ENCODE assay signal across 10 cellular contexts in genomic region chr7:99409814-99410213, GRCh38. TPM values are rescaled to one million over a fixed set of nuclear protein-coding genes. Genes with fewer than 3 reads are reported as not detected.
DNase-seq lines count a peak whose midpoint lies in the region; ATAC-seq, FAIRE-seq and TF ChIP-seq lines count a peak whose summit lies in the region.
"Had no signal": no experiment of that assay in that cellular context is flagged by ENCODE, and none has a peak within 500 bp of the region (broad histone marks: within the 10 kb centered on the region; RNA-seq: fewer than 3 reads in every experiment).

No MANE protein-coding gene starts in this region.

- peak overlapping the region; percentile 93 for H3K27ac Mint-ChIP-seq in activated naive CD4-positive, alpha-beta T cell treated with anti-CD3 and anti-CD28 coated beads, Interleukin-2, amount 50 U/mL, for 24 hours
- H3K27ac Mint-ChIP-seq in activated naive CD8-positive, alpha-beta T cell treated with anti-CD3 and anti-CD28 coated beads, Interleukin-2, amount 50 U/mL, for 24 hours: peak overlapping the region; percentile 94
- peak overlapping the region; percentile 98 for H3K27ac Mint-ChIP-seq in type B pancreatic cell

- H2AFZ ChIP-seq in HepG2 (ENCODE audit: low read length): no peak overlapping the region

- H3K27ac ChIP-seq in HepG2 (ENCODE audit: extremely low read length, insufficient read depth, low read length): peak overlapping the region; percentile 98

- no peak for ATAC-seq in activated naive CD8-positive, alpha-beta T cell treated with anti-CD3 and anti-CD28 coated beads, Interleukin-2, amount 50 U/mL, for 24 hours
- ATAC-seq in HepG2: no peak
- ATAC-seq in GM21360 (IDR thresholded peaks at IDR 0.05; ENCODE audit: unreplicated experiment): no peak

- no peak for TF ChIP-seq RAD21 in HepG2 (CRISPR knock-in tag; IDR thresholded peaks at IDR 0.05)

- no peaks in the 10 kb centered on the region for H3K27me3 Mint-ChIP-seq in activated naive CD4-positive, alpha-beta T cell treated with anti-CD3 and anti-CD28 coated beads, Interleukin-2, amount 50 U/mL, for 24 hours
- no peaks in the 10 kb centered on the region for H3K27me3 Mint-ChIP-seq in activated naive CD8-positive, alpha-beta T cell treated with anti-CD3 and anti-CD28 coated beads, Interleukin-2, amount 50 U/mL, for 24 hours
- H3K27me3 Mint-ChIP-seq in type B pancreatic cell: no peaks in the 10 kb centered on the region

- H3K4me2 ChIP-seq in HepG2 (ENCODE audit: low read depth, low read length): peak overlapping the region; percentile 84

- H3K4me1 ChIP-seq in HepG2 (ENCODE audit: insufficient read depth, low read length): peaks cover 41% of the 10 kb centered on the region

- in situ Hi-C loops in HepG2 (cut with HindIII; ENCODE audit: extremely low pct_ligation_motif_present, low pct_unique_long_range_greater_than_20kb): no loop called here

- H4K20me1 ChIP-seq in HepG2 (ENCODE audit: insufficient read depth, low read length): peaks cover 5% of the 10 kb centered on the region; the same call in 1 of the 2 replicates

- DNase-seq in activated naive CD4-positive, alpha-beta T cell treated with Interleukin-2 at 50 U/mL for 16 hours: no peak
- no peak for DNase-seq in activated naive CD8-positive, alpha-beta T cell treated with anti-CD3 and anti-CD28 coated beads, Interleukin-2, amount 50 U/mL, for 24 hours
- DNase-seq in HepG2 (ENCODE audit: low spot score): no peak
- DNase-seq in type B pancreatic cell (ENCODE audit: extremely low spot score, unreplicated experiment): no peak
- no peak for DNase-seq in GM10248 (ENCODE audit: extremely low spot score)
- no peak for DNase-seq in NCI-H2107 treated with DMSO at 0.1 percent for 48 hours (lab: John Stamatoyannopoulos, UW; ENCODE audit: unreplicated experiment)
- DNase-seq: NCI-H2107 had no signal

- peak overlapping the region; percentile 99 for H3K9ac ChIP-seq in HepG2 (ENCODE audit: insufficient read depth, low read depth, low read length)

- TF ChIP-seq POLR2A in HepG2 (IDR thresholded peaks at IDR 0.05; ENCODE audit: insufficient read depth in 1 of 2, low read depth in 2 of 2, low read length in 2 of 2): no peak

- TF ChIP-seq CTCF in HepG2 (CRISPR knock-in tag; IDR thresholded peaks at IDR 0.05): no peak
- no peak for TF ChIP-seq CTCF in type B pancreatic cell (conservative IDR thresholded peaks at IDR 0.05)
- TF ChIP-seq CTCF in GM10248 (IDR thresholded peaks at IDR 0.05; ENCODE audit: control extremely low read depth, extremely low read depth, low read depth, missing control alignments): no peak

- H3K4me3 ChIP-seq in HepG2 (replicated peaks in 1 of 3; ENCODE audit: insufficient read depth in 1 of 3, low read depth in 2 of 3, low read length in 3 of 3): peak overlapping the region; percentile 80 to 100 (median 93)

- H3K9me3 ChIP-seq in HepG2 (ENCODE audit: low read length): no peaks in the 10 kb centered on the region

- peaks cover 39% of the 10 kb centered on the region for H3K4me1 Mint-ChIP-seq in activated naive CD4-positive, alpha-beta T cell treated with anti-CD3 and anti-CD28 coated beads, Interleukin-2, amount 50 U/mL, for 24 hours
- H3K4me1 Mint-ChIP-seq in activated naive CD8-positive, alpha-beta T cell treated with anti-CD3 and anti-CD28 coated beads, Interleukin-2, amount 50 U/mL, for 24 hours: peaks cover 46% of the 10 kb centered on the region
- H3K4me1 Mint-ChIP-seq in type B pancreatic cell (ENCODE audit: unreplicated experiment): peaks cover 15% of the 10 kb centered on the region

- TF ChIP-seq EP300 in HepG2 (IDR thresholded peaks at IDR 0.05; ENCODE audit: low read depth in 2 of 2, low read length in 2 of 2): no peak
- no peak for TF ChIP-seq EP300 in HepG2 (CRISPR knock-in tag; IDR thresholded peaks at IDR 0.05; ENCODE audit: borderline replicate concordance)

- no peaks in the 10 kb centered on the region for H3K9me3 Mint-ChIP-seq in activated naive CD4-positive, alpha-beta T cell treated with anti-CD3 and anti-CD28 coated beads, Interleukin-2, amount 50 U/mL, for 24 hours
- no peaks in the 10 kb centered on the region for H3K9me3 Mint-ChIP-seq in activated naive CD8-positive, alpha-beta T cell treated with anti-CD3 and anti-CD28 coated beads, Interleukin-2, amount 50 U/mL, for 24 hours
- no peaks in the 10 kb centered on the region for H3K9me3 Mint-ChIP-seq in type B pancreatic cell

- no peak for FAIRE-seq in HepG2 (lab: Jason Lieb, UNC)
- FAIRE-seq: islet of Langerhans had no signal

- intact Hi-C loops in HepG2 (cut with micrococcal nuclease; ENCODE audit: unreplicated experiment): loop anchor here (2.0 to 5.0 kb wide), 2 partner anchors 38 to 55 kb away; partner anchors contain the start of gene ARPC1B

- peak overlapping the region; percentile 96 for H3K4me3 Mint-ChIP-seq in activated naive CD4-positive, alpha-beta T cell treated with anti-CD3 and anti-CD28 coated beads, Interleukin-2, amount 50 U/mL, for 24 hours
- H3K4me3 Mint-ChIP-seq in activated naive CD8-positive, alpha-beta T cell treated with anti-CD3 and anti-CD28 coated beads, Interleukin-2, amount 50 U/mL, for 24 hours: peak overlapping the region; percentile 96
- H3K4me3 Mint-ChIP-seq in type B pancreatic cell: peak overlapping the region; percentile 98

- WGBS in HepG2 (ENCODE audit: low lambda C conversion rate): 16% methylated on average over 3 of the region's 3 CpGs

- H3K36me3 ChIP-seq in HepG2 (replicated peaks in 1 of 2; ENCODE audit: control insufficient read depth in 1 of 2, insufficient read depth in 2 of 2, low read length in 2 of 2): peaks cover 8 to 43% of the 10 kb centered on the region in 2 experiments

- POLR2A ChIA-PET in HepG2 (lab: Yijun Ruan, JAX): interaction anchor here (1.4 to 1.8 kb wide), 5 partner anchors 8 to 198 kb away, joined by 3 to 8 read pairs (median 6); partner anchors contain the start of gene ARPC1A
- POLR2A ChIA-PET in GM10248 (lab: Yijun Ruan, JAX): interaction anchor here (2.0 to 2.5 kb wide), 3 partner anchors 10 to 34 kb away, joined by 7 to 16 read pairs (median 15); no protein-coding TSS in a partner anchor

- peaks cover 55% of the 10 kb centered on the region for H3K79me2 ChIP-seq in HepG2 (ENCODE audit: insufficient read depth, low read length)

- peaks cover 0 to 4% of the 10 kb centered on the region in 2 experiments; a peak in 2 of 5 replicates for H3K27me3 ChIP-seq in HepG2 (ENCODE audit: control insufficient read depth in 1 of 2, insufficient read depth in 2 of 2, low read length in 2 of 2)

- CTCF ChIA-PET in HepG2 (lab: Yijun Ruan, JAX; ENCODE audit: low intra/inter-chr PET ratio, low total read pairs): no interaction called here
- CTCF ChIA-PET in GM10248 (lab: Yijun Ruan, JAX): interaction anchor here (1.2 to 1.7 kb wide), 2 partner anchors 17 to 21 kb away, joined by 3 to 5 read pairs; no protein-coding TSS in a partner anchor

- peaks cover 10% of the 10 kb centered on the region for H3K36me3 Mint-ChIP-seq in activated naive CD4-positive, alpha-beta T cell treated with anti-CD3 and anti-CD28 coated beads, Interleukin-2, amount 50 U/mL, for 24 hours
- peaks cover 53% of the 10 kb centered on the region for H3K36me3 Mint-ChIP-seq in activated naive CD8-positive, alpha-beta T cell treated with anti-CD3 and anti-CD28 coated beads, Interleukin-2, amount 50 U/mL, for 24 hours (ENCODE audit: low read depth)
- peaks cover 18% of the 10 kb centered on the region for H3K36me3 Mint-ChIP-seq in type B pancreatic cell

- BruUV-seq in HepG2 (replicated peaks; lab: Mats Ljungman, UMichigan): no TSS peak

RNA-seq across cellular contexts. Expression of gene BUD31, which starts 1.0 kb away (rescaled TPM):
- 79.1 and 101 TPM in 2 replicates for total RNA-seq in HepG2 (2016; rRNA removed; fragmentation: Illumina TruSeq; extraction: Trizol)
- 107 and 126 TPM in 2 replicates for total RNA-seq in HepG2 (2016; cell fraction: cytosol; rRNA removed; fragmentation: Illumina TruSeq; extraction: Trizol; ENCODE audit: low read depth)
- 82.3 and 106 TPM in 2 replicates for total RNA-seq in HepG2 (2016; cell fraction: insoluble cytoplasmic fraction; rRNA removed; fragmentation: Illumina TruSeq; extraction: Trizol)
- 94.8 and 104 TPM in 2 replicates for total RNA-seq in HepG2 (2016; cell fraction: membrane; rRNA removed; fragmentation: Illumina TruSeq; extraction: Trizol)
- 32.8 and 34.3 TPM in 2 replicates for total RNA-seq in HepG2 (2016; cell fraction: nucleus; rRNA removed; fragmentation: Illumina TruSeq; extraction: Trizol)
- polyA plus RNA-seq in HepG2 (2011; rRNA removed): 29.8 and 35.1 TPM in 2 replicates
- 28.0 and 29.4 TPM in 2 replicates for polyA plus RNA-seq in HepG2 (2011; cell fraction: cytosol; rRNA removed)
- 22.8 and 23.2 TPM in 2 replicates for polyA plus RNA-seq in HepG2 (2011; cell fraction: nucleus; rRNA removed)
- polyA plus RNA-seq in HepG2 (2012): 43.3 and 47.1 TPM in 2 replicates
- polyA plus RNA-seq in HepG2 (2016; cell fraction: cytosol; fragmentation: Illumina TruSeq; extraction: Trizol; ENCODE audit: low read depth): 95.5 and 116 TPM in 2 replicates
- 107 and 115 TPM in 2 replicates for polyA plus RNA-seq in HepG2 (2016; cell fraction: insoluble cytoplasmic fraction; fragmentation: Illumina TruSeq; extraction: Trizol; ENCODE audit: low read depth)
- 80.6 and 97.1 TPM in 2 replicates for polyA plus RNA-seq in HepG2 (2016; cell fraction: membrane; fragmentation: Illumina TruSeq; extraction: Trizol; ENCODE audit: low read depth)
- 49.7 and 51.5 TPM in 2 replicates for polyA plus RNA-seq in HepG2 (2016; cell fraction: nucleus; fragmentation: Illumina TruSeq; extraction: Trizol; ENCODE audit: insufficient read depth, low read depth)
- 27.6 and 30.9 TPM in 2 replicates for polyA minus RNA-seq in HepG2 (2011; rRNA and poly(A)+ RNA removed; ENCODE audit: low replicate concordance)
- polyA minus RNA-seq in HepG2 (2011; cell fraction: cytosol; rRNA and poly(A)+ RNA removed): 16.5 and 20.6 TPM in 2 replicates
- polyA minus RNA-seq in HepG2 (2011; cell fraction: nucleus; rRNA and poly(A)+ RNA removed): 17.6 and 25.0 TPM in 2 replicates
- total RNA-seq in type B pancreatic cell (ENCODE audit: low replicate concordance): 102 and 166 TPM in 2 replicates

RNA-seq across cellular contexts. Expression of gene PDAP1, which starts 1.4 kb away (rescaled TPM):
- 95.1 and 100 TPM in 2 replicates for total RNA-seq in HepG2 (2016; rRNA removed; fragmentation: Illumina TruSeq; extraction: Trizol)
- 15.0 and 19.2 TPM in 2 replicates for total RNA-seq in HepG2 (2016; cell fraction: cytosol; rRNA removed; fragmentation: Illumina TruSeq; extraction: Trizol; ENCODE audit: low read depth)
- 90.3 and 105 TPM in 2 replicates for total RNA-seq in HepG2 (2016; cell fraction: insoluble cytoplasmic fraction; rRNA removed; fragmentation: Illumina TruSeq; extraction: Trizol)
- total RNA-seq in HepG2 (2016; cell fraction: membrane; rRNA removed; fragmentation: Illumina TruSeq; extraction: Trizol): 52.2 and 52.9 TPM in 2 replicates
- 30.1 and 33.8 TPM in 2 replicates for total RNA-seq in HepG2 (2016; cell fraction: nucleus; rRNA removed; fragmentation: Illumina TruSeq; extraction: Trizol)
- polyA plus RNA-seq in HepG2 (2011; rRNA removed): 12.8 and 13.0 TPM in 2 replicates
- 19.6 and 25.2 TPM in 2 replicates for polyA plus RNA-seq in HepG2 (2011; cell fraction: cytosol; rRNA removed)
- polyA plus RNA-seq in HepG2 (2011; cell fraction: nucleus; rRNA removed): 14.1 and 20.3 TPM in 2 replicates
- polyA plus RNA-seq in HepG2 (2012): 53.9 and 81.7 TPM in 2 replicates
- 38.3 and 39.1 TPM in 2 replicates for polyA plus RNA-seq in HepG2 (2016; cell fraction: cytosol; fragmentation: Illumina TruSeq; extraction: Trizol; ENCODE audit: low read depth)
- polyA plus RNA-seq in HepG2 (2016; cell fraction: insoluble cytoplasmic fraction; fragmentation: Illumina TruSeq; extraction: Trizol; ENCODE audit: low read depth): 158 and 188 TPM in 2 replicates
- polyA plus RNA-seq in HepG2 (2016; cell fraction: membrane; fragmentation: Illumina TruSeq; extraction: Trizol; ENCODE audit: low read depth): 81.7 and 84.4 TPM in 2 replicates
- polyA plus RNA-seq in HepG2 (2016; cell fraction: nucleus; fragmentation: Illumina TruSeq; extraction: Trizol; ENCODE audit: insufficient read depth, low read depth): 112 and 119 TPM in 2 replicates
- 11.3 and 20.5 TPM in 2 replicates for polyA minus RNA-seq in HepG2 (2011; rRNA and poly(A)+ RNA removed; ENCODE audit: low replicate concordance)
- polyA minus RNA-seq in HepG2 (2011; cell fraction: cytosol; rRNA and poly(A)+ RNA removed): 9.1 and 13.5 TPM in 2 replicates
- 5.4 and 7.5 TPM in 2 replicates for polyA minus RNA-seq in HepG2 (2011; cell fraction: nucleus; rRNA and poly(A)+ RNA removed)
- 112 and 115 TPM in 2 replicates for total RNA-seq in type B pancreatic cell (ENCODE audit: low replicate concordance)

RNA-seq across cellular contexts. Expression of gene PTCD1, which starts 28.8 kb away (rescaled TPM):
- total RNA-seq in HepG2 (2016; rRNA removed; fragmentation: Illumina TruSeq; extraction: Trizol) (4.7 and 8.4 TPM in 2 replicates), type B pancreatic cell (ENCODE audit: low replicate concordance) (7.9 and 11.3 TPM in 2 replicates)
- total RNA-seq in HepG2 (2016; cell fraction: cytosol; rRNA removed; fragmentation: Illumina TruSeq; extraction: Trizol; ENCODE audit: low read depth): 1.1 TPM in 2 replicates
- total RNA-seq in HepG2 (2016; cell fraction: insoluble cytoplasmic fraction; rRNA removed; fragmentation: Illumina TruSeq; extraction: Trizol): 6.6 and 6.9 TPM in 2 replicates
- total RNA-seq in HepG2 (2016; cell fraction: membrane; rRNA removed; fragmentation: Illumina TruSeq; extraction: Trizol): 2.7 and 3.1 TPM in 2 replicates
- 5.3 and 7.0 TPM in 2 replicates for total RNA-seq in HepG2 (2016; cell fraction: nucleus; rRNA removed; fragmentation: Illumina TruSeq; extraction: Trizol)
- polyA plus RNA-seq in HepG2 (2011; rRNA removed): 3.0 and 3.4 TPM in 2 replicates
- polyA plus RNA-seq in HepG2 (2011; cell fraction: cytosol; rRNA removed): 2.6 and 3.5 TPM in 2 replicates
- polyA plus RNA-seq in HepG2 (2011; cell fraction: nucleus; rRNA removed): 8.7 and 9.3 TPM in 2 replicates
- 2.8 and 4.0 TPM in 2 replicates for polyA plus RNA-seq in HepG2 (2012)
- 0.45 and 0.50 TPM in 2 replicates for polyA plus RNA-seq in HepG2 (2016; cell fraction: cytosol; fragmentation: Illumina TruSeq; extraction: Trizol; ENCODE audit: low read depth)
- polyA plus RNA-seq in HepG2 (2016; cell fraction: insoluble cytoplasmic fraction; fragmentation: Illumina TruSeq; extraction: Trizol; ENCODE audit: low read depth): 3.6 and 4.2 TPM in 2 replicates
- 1.1 TPM in 2 replicates for polyA plus RNA-seq in HepG2 (2016; cell fraction: membrane; fragmentation: Illumina TruSeq; extraction: Trizol; ENCODE audit: low read depth)
- polyA plus RNA-seq in HepG2 (2016; cell fraction: nucleus; fragmentation: Illumina TruSeq; extraction: Trizol; ENCODE audit: insufficient read depth, low read depth): 7.2 and 7.4 TPM in 2 replicates
- polyA minus RNA-seq in HepG2 (2011; rRNA and poly(A)+ RNA removed; ENCODE audit: low replicate concordance): 4.9 and 6.4 TPM in 2 replicates
- polyA minus RNA-seq in HepG2 (2011; cell fraction: cytosol; rRNA and poly(A)+ RNA removed): 2.3 and 3.4 TPM in 2 replicates
- polyA minus RNA-seq in HepG2 (2011; cell fraction: nucleus; rRNA and poly(A)+ RNA removed): 3.3 and 5.2 TPM in 2 replicates

RNA-seq across cellular contexts. Expression of gene CPSF4, which starts 28.9 kb away (rescaled TPM):
- total RNA-seq in HepG2 (2016; rRNA removed; fragmentation: Illumina TruSeq; extraction: Trizol): 44.4 and 49.6 TPM in 2 replicates
- 49.0 and 53.5 TPM in 2 replicates for total RNA-seq in HepG2 (2016; cell fraction: cytosol; rRNA removed; fragmentation: Illumina TruSeq; extraction: Trizol; ENCODE audit: low read depth)
- 45.9 and 53.1 TPM in 2 replicates for total RNA-seq in HepG2 (2016; cell fraction: insoluble cytoplasmic fraction; rRNA removed; fragmentation: Illumina TruSeq; extraction: Trizol)
- 79.7 and 79.9 TPM in 2 replicates for total RNA-seq in HepG2 (2016; cell fraction: membrane; rRNA removed; fragmentation: Illumina TruSeq; extraction: Trizol)
- 37.5 and 41.5 TPM in 2 replicates for total RNA-seq in HepG2 (2016; cell fraction: nucleus; rRNA removed; fragmentation: Illumina TruSeq; extraction: Trizol)
- 34.1 and 46.9 TPM in 2 replicates for polyA plus RNA-seq in HepG2 (2011; rRNA removed)
- 25.3 and 33.9 TPM in 2 replicates for polyA plus RNA-seq in HepG2 (2011; cell fraction: cytosol; rRNA removed)
- 91.4 and 98.3 TPM in 2 replicates for polyA plus RNA-seq in HepG2 (2011; cell fraction: nucleus; rRNA removed)
- polyA plus RNA-seq in HepG2 (2012): 20.7 and 21.6 TPM in 2 replicates
- polyA plus RNA-seq in HepG2 (2016; cell fraction: cytosol; fragmentation: Illumina TruSeq; extraction: Trizol; ENCODE audit: low read depth): 59.8 and 60.5 TPM in 2 replicates
- 48.9 and 50.6 TPM in 2 replicates for polyA plus RNA-seq in HepG2 (2016; cell fraction: insoluble cytoplasmic fraction; fragmentation: Illumina TruSeq; extraction: Trizol; ENCODE audit: low read depth)
- polyA plus RNA-seq in HepG2 (2016; cell fraction: membrane; fragmentation: Illumina TruSeq; extraction: Trizol; ENCODE audit: low read depth): 72.4 and 75.2 TPM in 2 replicates
- polyA plus RNA-seq in HepG2 (2016; cell fraction: nucleus; fragmentation: Illumina TruSeq; extraction: Trizol; ENCODE audit: insufficient read depth, low read depth): 101 and 102 TPM in 2 replicates
- 50.0 and 95.3 TPM in 2 replicates for polyA minus RNA-seq in HepG2 (2011; rRNA and poly(A)+ RNA removed; ENCODE audit: low replicate concordance)
- 12.8 and 13.5 TPM in 2 replicates for polyA minus RNA-seq in HepG2 (2011; cell fraction: cytosol; rRNA and poly(A)+ RNA removed)
- polyA minus RNA-seq in HepG2 (2011; cell fraction: nucleus; rRNA and poly(A)+ RNA removed): 36.1 and 37.3 TPM in 2 replicates
- 48.4 and 64.1 TPM in 2 replicates for total RNA-seq in type B pancreatic cell (ENCODE audit: low replicate concordance)

RNA-seq across cellular contexts. Expression of gene ARPC1B, which starts 35.3 kb away (rescaled TPM):
- 89.1 and 92.2 TPM in 2 replicates for total RNA-seq in HepG2 (2016; rRNA removed; fragmentation: Illumina TruSeq; extraction: Trizol)
- total RNA-seq in HepG2 (2016; cell fraction: cytosol; rRNA removed; fragmentation: Illumina TruSeq; extraction: Trizol; ENCODE audit: low read depth): 177 and 178 TPM in 2 replicates
- 96.5 and 103 TPM in 2 replicates for total RNA-seq in HepG2 (2016; cell fraction: insoluble cytoplasmic fraction; rRNA removed; fragmentation: Illumina TruSeq; extraction: Trizol)
- total RNA-seq in HepG2 (2016; cell fraction: membrane; rRNA removed; fragmentation: Illumina TruSeq; extraction: Trizol): 193 and 196 TPM in 2 replicates
- 40.7 and 55.8 TPM in 2 replicates for total RNA-seq in HepG2 (2016; cell fraction: nucleus; rRNA removed; fragmentation: Illumina TruSeq; extraction: Trizol)
- 72.9 and 89.3 TPM in 2 replicates for polyA plus RNA-seq in HepG2 (2011; rRNA removed)
- polyA plus RNA-seq in HepG2 (2011; cell fraction: cytosol; rRNA removed): 96.6 and 133 TPM in 2 replicates
- polyA plus RNA-seq in HepG2 (2011; cell fraction: nucleus; rRNA removed): 99.1 and 115 TPM in 2 replicates
- 36.2 and 88.7 TPM in 2 replicates for polyA plus RNA-seq in HepG2 (2012)
- 263 and 307 TPM in 2 replicates for polyA plus RNA-seq in HepG2 (2016; cell fraction: cytosol; fragmentation: Illumina TruSeq; extraction: Trizol; ENCODE audit: low read depth)
- polyA plus RNA-seq in HepG2 (2016; cell fraction: insoluble cytoplasmic fraction; fragmentation: Illumina TruSeq; extraction: Trizol; ENCODE audit: low read depth): 123 and 124 TPM in 2 replicates
- 224 and 233 TPM in 2 replicates for polyA plus RNA-seq in HepG2 (2016; cell fraction: membrane; fragmentation: Illumina TruSeq; extraction: Trizol; ENCODE audit: low read depth)
- polyA plus RNA-seq in HepG2 (2016; cell fraction: nucleus; fragmentation: Illumina TruSeq; extraction: Trizol; ENCODE audit: insufficient read depth, low read depth): 78.2 and 84.5 TPM in 2 replicates
- polyA minus RNA-seq in HepG2 (2011; rRNA and poly(A)+ RNA removed; ENCODE audit: low replicate concordance): 58.7 and 66.9 TPM in 2 replicates
- polyA minus RNA-seq in HepG2 (2011; cell fraction: cytosol; rRNA and poly(A)+ RNA removed): 37.9 and 45.0 TPM in 2 replicates
- polyA minus RNA-seq in HepG2 (2011; cell fraction: nucleus; rRNA and poly(A)+ RNA removed): 27.1 and 29.6 TPM in 2 replicates
- 55.0 and 125 TPM in 2 replicates for total RNA-seq in type B pancreatic cell (ENCODE audit: low replicate concordance)
